In genomic region chr5:68447530-68447929, GRCh38 we compare ENCODE assay signal across 22 cellular contexts.
DNase-seq lines count a peak whose midpoint lies in the region; ATAC-seq, FAIRE-seq and TF ChIP-seq lines count a peak whose summit lies in the region.
"Had no signal": no experiment of that assay in that cellular context is flagged by ENCODE, and none has a peak within 500 bp of the region (broad histone marks: within the 10 kb centered on the region; RNA-seq: fewer than 3 reads in every experiment).

No MANE protein-coding gene starts in this region.

- ATAC-seq in stimulated activated naive CD8-positive, alpha-beta T cell treated with anti-CD3 and anti-CD28 coated beads, Interleukin-15, amount 100 ng/mL, for 72 hours = peak; percentile 53
- no peak for ATAC-seq in stimulated activated naive CD8-positive, alpha-beta T cell treated with anti-CD3 and anti-CD28 coated beads, Interleukin-15, Interleukin-2, amounts not matched to agents 100 U/mL and 50 U/mL, for 24 hours
- ATAC-seq in GM12878 = peak; percentile 52
- ATAC-seq in natural killer cell treated with Interleukin-12 subunit alpha and Interleukin-12 subunit beta and Interleukin-15 and Interleukin-18, amount 100 ng/mL, for 72 hours = peak; percentile 72 to 73
- no peak for ATAC-seq in PC-3
- ATAC-seq in heart right ventricle = no peak
- ATAC-seq: GM23338 had no signal

- no peaks in the 10 kb centered on the region for H3K9me2 ChIP-seq in PC-3 (replicated peaks; ENCODE audit: low read length)

- POLR2A ChIA-PET in GM12878 (lab: Charles Lee) = interaction anchor here (0.9 to 5.6 kb wide), 4 partner anchors 8 to 163 kb away, joined by 3 to 69 read pairs (median 5); no protein-coding TSS in a partner anchor
- POLR2A ChIA-PET in PC-3 (lab: Charles Lee; ENCODE audit: unreplicated experiment) = no interaction called here

- H3K4me3 ChIP-seq in GM12878 (no peak overlapping the region), PC-3 (ENCODE audit: low read length) (no peak overlapping the region), heart right ventricle (no peak overlapping the region)
- H3K4me3 ChIP-seq: GM23338 had no signal

- H2AFZ ChIP-seq in GM12878 (ENCODE audit: control insufficient read depth, low read depth, low read length) (no peak overlapping the region), PC-3 (ENCODE audit: low read length) (no peak overlapping the region)
- H2AFZ ChIP-seq: GM23338 had no signal

- H3K36me3 Mint-ChIP-seq in natural killer cell treated with Interleukin-12 subunit alpha and Interleukin-12 subunit beta and Interleukin-15 and Interleukin-18, amount 100 ng/mL, for 72 hours = no peaks in the 10 kb centered on the region
- no peaks in the 10 kb centered on the region for H3K36me3 Mint-ChIP-seq in type B pancreatic cell
- H3K36me3 Mint-ChIP-seq: CD4-positive, CD25-positive, alpha-beta regulatory T cell had no signal

- CTCF ChIA-PET in GM12878 (lab: Yijun Ruan, JAX) = interaction anchor here (1.0 to 11.3 kb wide), 7 partner anchors 8 to 178 kb away, joined by 3 to 97 read pairs (median 15); no protein-coding TSS in a partner anchor
- CTCF ChIA-PET in PC-3 (lab: Charles Lee) = no interaction called here

- RAD21 ChIA-PET in GM12878 (lab: Charles Lee; ENCODE audit: unreplicated experiment) = interaction anchor here (0.5 to 13.2 kb wide), 14 partner anchors 9 to 960 kb away, joined by 3 to 190 read pairs (median 6); no protein-coding TSS in a partner anchor

- SMC1A ChIA-PET in GM12878 (lab: Charles Lee; ENCODE audit: uncharacterized antibody, unreplicated experiment) = interaction anchor here (0.7 to 13.1 kb wide), 24 partner anchors 9 to 264 kb away, joined by 3 to 266 read pairs (median 4); no protein-coding TSS in a partner anchor

- H4K20me1 ChIP-seq in GM12878 (ENCODE audit: control insufficient read depth, insufficient read depth) = no peaks in the 10 kb centered on the region
- no peaks in the 10 kb centered on the region for H4K20me1 ChIP-seq in PC-3 (ENCODE audit: low read length)

- no peaks in the 10 kb centered on the region for H3K27me3 ChIP-seq in GM12878 (replicated peaks in 1 of 2; ENCODE audit: control insufficient read depth in 2 of 2, insufficient read depth in 2 of 2, low read length in 1 of 2)
- no peaks in the 10 kb centered on the region for H3K27me3 ChIP-seq in PC-3 (ENCODE audit: low read length)
- no peaks in the 10 kb centered on the region for H3K27me3 ChIP-seq in heart right ventricle
- H3K27me3 ChIP-seq: BE2C had no signal

- 96% methylated on average over 4 of the region's 4 CpGs for WGBS in GM12878 (ENCODE audit: insufficient coverage, insufficient replicate concordance, low lambda C conversion rate, missing lambda C conversion rate)
- WGBS in heart right ventricle, 2 donors = 95 to 96% methylated on average over 4 of the region's 4 CpGs

- H3K4me1 Mint-ChIP-seq in stimulated activated naive CD8-positive, alpha-beta T cell treated with anti-CD3 and anti-CD28 coated beads, Interleukin-15, amount 100 ng/mL, for 72 hours = peaks cover 9% of the 10 kb centered on the region
- peaks cover 15 to 26% of the 10 kb centered on the region in 2 donors for H3K4me1 Mint-ChIP-seq in natural killer cell treated with Interleukin-12 subunit alpha and Interleukin-12 subunit beta and Interleukin-15 and Interleukin-18, amount 100 ng/mL, for 72 hours (ENCODE audit: low read depth in 2 of 2)
- H3K4me1 Mint-ChIP-seq in type B pancreatic cell (ENCODE audit: unreplicated experiment) = peaks cover 18% of the 10 kb centered on the region
- H3K4me1 Mint-ChIP-seq: CD4-positive, CD25-positive, alpha-beta regulatory T cell had no signal

- H3K9me3 Mint-ChIP-seq in stimulated activated naive CD8-positive, alpha-beta T cell treated with anti-CD3 and anti-CD28 coated beads, Interleukin-15, amount 100 ng/mL, for 72 hours = no peaks in the 10 kb centered on the region
- H3K9me3 Mint-ChIP-seq in natural killer cell treated with Interleukin-12 subunit alpha and Interleukin-12 subunit beta and Interleukin-15 and Interleukin-18, amount 100 ng/mL, for 72 hours = no peaks in the 10 kb centered on the region
- peaks cover 11% of the 10 kb centered on the region for H3K9me3 Mint-ChIP-seq in type B pancreatic cell
- H3K9me3 Mint-ChIP-seq: GM23338, HFFc6 had no signal

- H3K27me3 Mint-ChIP-seq in stimulated activated naive CD8-positive, alpha-beta T cell treated with anti-CD3 and anti-CD28 coated beads, Interleukin-15, amount 100 ng/mL, for 72 hours = no peaks in the 10 kb centered on the region
- H3K27me3 Mint-ChIP-seq in natural killer cell treated with Interleukin-12 subunit alpha and Interleukin-12 subunit beta and Interleukin-15 and Interleukin-18, amount 100 ng/mL, for 72 hours = no peaks in the 10 kb centered on the region
- no peaks in the 10 kb centered on the region for H3K27me3 Mint-ChIP-seq in type B pancreatic cell

- H3K9ac ChIP-seq in GM12878 (ENCODE audit: control insufficient read depth, insufficient read depth, low read length) (no peak overlapping the region), PC-3 (ENCODE audit: low read length) (no peak overlapping the region)

- H3K27ac ChIP-seq in GM12878 (ENCODE audit: control insufficient read depth, insufficient read depth) = no peak overlapping the region; the same call in 1 of the 2 replicates
- no peak overlapping the region for H3K27ac ChIP-seq in PC-3 (ENCODE audit: low read length)
- no peak overlapping the region for H3K27ac ChIP-seq in heart right ventricle

- H3F3A ChIP-seq in PC-3 (ENCODE audit: low read length, unreplicated experiment) = no peaks in the 10 kb centered on the region

- no TSS peak for BruUV-seq in GM12878 (replicated peaks; lab: Mats Ljungman, UMichigan)
- BruUV-seq in PC-3 (replicated peaks; lab: Mats Ljungman, UMichigan) = no TSS peak

- no peak overlapping the region for H3K27ac Mint-ChIP-seq in stimulated activated naive CD8-positive, alpha-beta T cell treated with anti-CD3 and anti-CD28 coated beads, Interleukin-15, amount 100 ng/mL, for 72 hours
- H3K27ac Mint-ChIP-seq in natural killer cell treated with Interleukin-12 subunit alpha and Interleukin-12 subunit beta and Interleukin-15 and Interleukin-18, amount 100 ng/mL, for 72 hours = peak overlapping the region in 1 of 2 donors; percentile 40
- H3K27ac Mint-ChIP-seq in type B pancreatic cell = peak overlapping the region; percentile 13
- H3K27ac Mint-ChIP-seq: CD4-positive, CD25-positive, alpha-beta regulatory T cell; GM23338; HFFc6 had no signal

- TF ChIP-seq RAD21 in GM12878 (IDR thresholded peaks at IDR 0.05; ENCODE audit: insufficient read depth, low read depth, low read length) = no peak

- intact Hi-C loops in GM12878 (cut with micrococcal nuclease; ENCODE audit: unreplicated experiment) (loop anchor here (5.0 kb wide), 1 partner anchor 70 kb away; no protein-coding TSS in a partner anchor), PC-3 (cut with micrococcal nuclease) (no loop called here), heart right ventricle (cut with DNase I) (no loop called here)

- in situ Hi-C loops in GM12878 (cut with MboI) = no loop called here

- H3K4me3 Mint-ChIP-seq in stimulated activated naive CD8-positive, alpha-beta T cell treated with anti-CD3 and anti-CD28 coated beads, Interleukin-15, amount 100 ng/mL, for 72 hours = no peak overlapping the region
- no peak overlapping the region for H3K4me3 Mint-ChIP-seq in natural killer cell treated with Interleukin-12 subunit alpha and Interleukin-12 subunit beta and Interleukin-15 and Interleukin-18, amount 100 ng/mL, for 72 hours
- H3K4me3 Mint-ChIP-seq in type B pancreatic cell = peak overlapping the region; percentile 11
- H3K4me3 Mint-ChIP-seq: CD4-positive, CD25-positive, alpha-beta regulatory T cell; GM23338; HFFc6 had no signal

- TF ChIP-seq EP300 in GM12878 (IDR thresholded peaks at IDR 0.05; ENCODE audit: borderline replicate concordance in 1 of 2, control insufficient read depth in 1 of 2, low read depth in 2 of 2, low read length in 2 of 2) = peak in 1 of 2 experiments; percentile 33; a peak in 1 of 4 replicates

- no peak for FAIRE-seq in GM12878 (lab: Jason Lieb, UNC)
- FAIRE-seq: A204.1, D721Med, G401.6, H54, HTR-8/SVneo had no signal

- H3K9me3 ChIP-seq in GM12878 (replicated peaks; ENCODE audit: control insufficient read depth, insufficient read depth, low read length) (no peaks in the 10 kb centered on the region; the same call in 2 of the 3 replicates), PC-3 (ENCODE audit: low read length) (no peaks in the 10 kb centered on the region), heart right ventricle (no peaks in the 10 kb centered on the region)
- H3K9me3 ChIP-seq: BE2C, Caco-2 had no signal

- no peak for TF ChIP-seq POLR2A in GM12878 (IDR thresholded peaks at IDR 0.05; ENCODE audit: low read depth, low read length)

- H3K4me1 ChIP-seq in GM12878 (ENCODE audit: control insufficient read depth, insufficient read depth, low read length) (peaks cover 15% of the 10 kb centered on the region), PC-3 (ENCODE audit: insufficient read depth, low read length) (no peaks in the 10 kb centered on the region), heart right ventricle (peaks cover 0 to 22% (median 12%) of the 10 kb centered on the region in 9 donors)

- no peak for DNase-seq in stimulated activated naive CD8-positive, alpha-beta T cell treated with anti-CD3 and anti-CD28 coated beads, Interleukin-15, amount 100 ng/mL, for 72 hours
- no peak for DNase-seq in stimulated activated naive CD8-positive, alpha-beta T cell treated with anti-CD3 and anti-CD28 coated beads, Interleukin-15, Interleukin-2, amounts not matched to agents 100 U/mL and 50 U/mL, for 24 hours
- DNase-seq in GM12878 (ENCODE audit: low read depth, low spot score) (no peak), type B pancreatic cell (ENCODE audit: extremely low spot score, unreplicated experiment) (no peak), PC-3 (no peak), cerebellar nuclear complex (lab: John Stamatoyannopoulos, UW) (no peak), heart right ventricle (no peak)
- no peak for DNase-seq in natural killer cell treated with Interleukin-12 subunit alpha and Interleukin-12 subunit beta and Interleukin-15 and Interleukin-18, amount 100 ng/mL, for 72 hours (ENCODE audit: low spot score)
- DNase-seq: ACHN; BE2C; C1 segment of cervical spinal cord; Caco-2; CD4-positive, CD25-positive, alpha-beta regulatory T cell; HCEC 1CT; HFFc6; IMR-90 had no signal

- no peaks in the 10 kb centered on the region for H3K36me3 ChIP-seq in GM12878 (ENCODE audit: control insufficient read depth in 2 of 2, insufficient read depth in 2 of 2, low read length in 1 of 2)
- no peaks in the 10 kb centered on the region for H3K36me3 ChIP-seq in PC-3 (ENCODE audit: low read depth, low read length)
- no peaks in the 10 kb centered on the region for H3K36me3 ChIP-seq in heart right ventricle
- H3K36me3 ChIP-seq: BE2C had no signal

- TF ChIP-seq CTCF in GM12878 (IDR thresholded peaks at IDR 0.05 in 2 of 3, conservative IDR thresholded peaks at IDR 0.05 in 1 of 3; ENCODE audit: control insufficient read depth in 2 of 3, extremely low read depth in 1 of 3, insufficient read depth in 1 of 3, low read depth in 3 of 3, low read length in 3 of 3) (no peak), type B pancreatic cell (conservative IDR thresholded peaks at IDR 0.05) (no peak), PC-3 (conservative IDR thresholded peaks at IDR 0.05; ENCODE audit: low read depth, low read length) (no peak), heart right ventricle (IDR thresholded peaks at IDR 0.05) (no peak)

- H3K79me2 ChIP-seq in GM12878 (ENCODE audit: control insufficient read depth, insufficient read depth, low read length) (no peaks in the 10 kb centered on the region), PC-3 (ENCODE audit: low read length) (no peaks in the 10 kb centered on the region)

- H3K4me2 ChIP-seq in GM12878 (ENCODE audit: control insufficient read depth, insufficient read depth) = no peak overlapping the region
- H3K4me2 ChIP-seq in PC-3 (ENCODE audit: low read length) = no peak overlapping the region
- H3K4me2 ChIP-seq: GM23338 had no signal

Comparison
In these comparisons a context has a peak if more than half of its experiments do, and no peak if none do; other contexts are left out.
1. ATAC-seq: peak in stimulated activated naive CD8-positive, alpha-beta T cell treated with anti-CD3 and anti-CD28 coated beads, Interleukin-15, amount 100 ng/mL, for 72 hours (single experiment), GM12878 (single experiment) and natural killer cell treated with Interleukin-12 subunit alpha and Interleukin-12 subunit beta and Interleukin-15 and Interleukin-18, amount 100 ng/mL, for 72 hours (2 of 2); none in stimulated activated naive CD8-positive, alpha-beta T cell treated with anti-CD3 and anti-CD28 coated beads, Interleukin-15, Interleukin-2, amounts not matched to agents 100 U/mL and 50 U/mL, for 24 hours (single experiment), PC-3 (single experiment) and heart right ventricle (0 of 8).